In genomic region chr14:93953739-93954515, GRCh38 we compare ENCODE assay signal across 12 cellular contexts. TPM values are rescaled to one million over a fixed set of nuclear protein-coding genes. Genes with fewer than 3 reads are reported as not detected.
DNase-seq lines count a peak whose midpoint lies in the region; ATAC-seq and TF ChIP-seq lines count a peak whose summit lies in the region.
"Had no signal": no experiment of that assay in that cellular context is flagged by ENCODE, and none has a peak within 500 bp of the region (broad histone marks: within the 10 kb centered on the region; RNA-seq: fewer than 3 reads in every experiment).

No MANE protein-coding gene starts in this region.

- intact Hi-C loops in activated T-helper 1 cell treated with anti-CD3 and anti-CD28 coated beads, Interleukin-12 subunit alpha, Interleukin-12 subunit beta, Interleukin-2, Interleukin-4 antibody, amounts not matched to agents 30 ng/mL and 10 ng/mL and 1 ng/mL, durations not matched to agents 14 hours and 24 hours and 36 hours (cut with micrococcal nuclease): no loop called here

- H3K27me3 ChIP-seq in BLaER1 treated with 17β-estradiol and CSF1 and Interleukin-3, amounts not matched to agents 10 nM and 100 nM: no peaks in the 10 kb centered on the region

- no peak for ATAC-seq in naive B cell (ENCODE audit: low read depth in 2 of 2)
- ATAC-seq in GM21381 (IDR thresholded peaks at IDR 0.05; ENCODE audit: unreplicated experiment): no peak
- no peak for ATAC-seq in HG03378 (IDR thresholded peaks at IDR 0.05; ENCODE audit: unreplicated experiment)

- no peak for DNase-seq in activated T-helper 1 cell treated with anti-CD3 and anti-CD28 coated beads, Interleukin-12 subunit alpha, Interleukin-12 subunit beta, Interleukin-2, Interleukin-4 antibody, amounts not matched to agents 30 ng/mL and 10 ng/mL and 1 ng/mL, durations not matched to agents 14 hours and 24 hours and 36 hours (ENCODE audit: low spot score)
- DNase-seq in naive B cell (no peak), HPDE6-E6E7 (ENCODE audit: extremely low spot score) (no peak), NCI-H69 (lab: John Stamatoyannopoulos, UW) (no peak)
- DNase-seq: activated effector memory CD4-positive, alpha-beta T cell treated with anti-CD3 and anti-CD28 coated beads, Interleukin-2, amount 50 U/mL, for 16 hours; GM23248; islet precursor cell had no signal

- peak overlapping the region in 10 of 11 experiments; percentile 13 to 94 (median 89); a peak in 18 of 22 replicates for H3K27ac ChIP-seq in BLaER1 treated with 17β-estradiol and CSF1 and Interleukin-3, amounts not matched to agents 10 nM and 100 nM
- H3K27ac ChIP-seq: GM23248 had no signal

- H3K4me1 ChIP-seq in BLaER1 treated with 17β-estradiol and CSF1 and Interleukin-3, amounts not matched to agents 10 nM and 100 nM: peaks cover 61 to 75% (median 68%) of the 10 kb centered on the region in 10 experiments

- peak overlapping the region; percentile 76 for H3K4me3 Mint-ChIP-seq in activated T-helper 1 cell treated with anti-CD3 and anti-CD28 coated beads, Interleukin-12 subunit alpha, Interleukin-12 subunit beta, Interleukin-2, Interleukin-4 antibody, amounts not matched to agents 30 ng/mL and 10 ng/mL and 1 ng/mL, durations not matched to agents 14 hours and 24 hours and 36 hours
- peak overlapping the region in 1 of 8 donors; percentile 58 for H3K4me3 Mint-ChIP-seq in naive B cell

- peaks cover 95% of the 10 kb centered on the region for H3K4me1 Mint-ChIP-seq in activated T-helper 1 cell treated with anti-CD3 and anti-CD28 coated beads, Interleukin-12 subunit alpha, Interleukin-12 subunit beta, Interleukin-2, Interleukin-4 antibody, amounts not matched to agents 30 ng/mL and 10 ng/mL and 1 ng/mL, durations not matched to agents 14 hours and 24 hours and 36 hours (ENCODE audit: low read depth)
- peaks cover 32 to 64% (median 49%) of the 10 kb centered on the region in 3 donors for H3K4me1 Mint-ChIP-seq in naive B cell

- no peaks in the 10 kb centered on the region for H4K20me1 ChIP-seq in BLaER1 treated with 17β-estradiol and CSF1 and Interleukin-3, amounts not matched to agents 10 nM and 100 nM

- H3K36me3 ChIP-seq in BLaER1 treated with 17β-estradiol and CSF1 and Interleukin-3, amounts not matched to agents 10 nM and 100 nM: no peaks in the 10 kb centered on the region

- peak overlapping the region; percentile 76 to 98 (median 90) for H3K4me2 ChIP-seq in BLaER1 treated with 17β-estradiol and CSF1 and Interleukin-3, amounts not matched to agents 10 nM and 100 nM

- peaks cover 46% of the 10 kb centered on the region for H3K36me3 Mint-ChIP-seq in activated T-helper 1 cell treated with anti-CD3 and anti-CD28 coated beads, Interleukin-12 subunit alpha, Interleukin-12 subunit beta, Interleukin-2, Interleukin-4 antibody, amounts not matched to agents 30 ng/mL and 10 ng/mL and 1 ng/mL, durations not matched to agents 14 hours and 24 hours and 36 hours (ENCODE audit: low read depth)
- no peaks in the 10 kb centered on the region for H3K36me3 Mint-ChIP-seq in naive B cell

- H3K9me3 ChIP-seq in BLaER1 treated with 17β-estradiol and CSF1 and Interleukin-3, amounts not matched to agents 10 nM and 100 nM (replicated peaks in 1 of 11): no peaks in the 10 kb centered on the region

- no peaks in the 10 kb centered on the region for H3K27me3 Mint-ChIP-seq in activated T-helper 1 cell treated with anti-CD3 and anti-CD28 coated beads, Interleukin-12 subunit alpha, Interleukin-12 subunit beta, Interleukin-2, Interleukin-4 antibody, amounts not matched to agents 30 ng/mL and 10 ng/mL and 1 ng/mL, durations not matched to agents 14 hours and 24 hours and 36 hours (ENCODE audit: insufficient read depth)
- peaks cover 0 to 9% (median 0%) of the 10 kb centered on the region in 3 donors for H3K27me3 Mint-ChIP-seq in naive B cell

- H3K4me3 ChIP-seq in BLaER1 treated with 17β-estradiol and CSF1 and Interleukin-3, amounts not matched to agents 10 nM and 100 nM: no peak overlapping the region; a peak in 2 of 20 replicates
- peak overlapping the region; percentile 60 for H3K4me3 ChIP-seq in GM12875 (ENCODE audit: low read depth, low read length)
- H3K4me3 ChIP-seq: GM23248, K562 had no signal

- TF ChIP-seq CTCF in GM12875 (IDR thresholded peaks at IDR 0.05; ENCODE audit: borderline replicate concordance, insufficient read depth, low read depth, low read length): no peak

- H3K9ac ChIP-seq in BLaER1 treated with 17β-estradiol and CSF1 and Interleukin-3, amounts not matched to agents 10 nM and 100 nM: peak overlapping the region in 6 of 11 experiments; percentile 3 to 80 (median 30); a peak in 11 of 22 replicates
- H3K9ac ChIP-seq: GM23248 had no signal

- peak overlapping the region; percentile 100 for H3K27ac Mint-ChIP-seq in activated T-helper 1 cell treated with anti-CD3 and anti-CD28 coated beads, Interleukin-12 subunit alpha, Interleukin-12 subunit beta, Interleukin-2, Interleukin-4 antibody, amounts not matched to agents 30 ng/mL and 10 ng/mL and 1 ng/mL, durations not matched to agents 14 hours and 24 hours and 36 hours
- peak overlapping the region in 4 of 6 donors; percentile 11 to 96 (median 56) for H3K27ac Mint-ChIP-seq in naive B cell

- no peaks in the 10 kb centered on the region for H3K9me3 Mint-ChIP-seq in activated T-helper 1 cell treated with anti-CD3 and anti-CD28 coated beads, Interleukin-12 subunit alpha, Interleukin-12 subunit beta, Interleukin-2, Interleukin-4 antibody, amounts not matched to agents 30 ng/mL and 10 ng/mL and 1 ng/mL, durations not matched to agents 14 hours and 24 hours and 36 hours
- no peaks in the 10 kb centered on the region for H3K9me3 Mint-ChIP-seq in naive B cell

RNA-seq across cellular contexts. Expression of gene ASB2, which starts 22.4 kb away (rescaled TPM):
- total RNA-seq in activated T-helper 1 cell treated with anti-CD3 and anti-CD28 coated beads, Interleukin-12 subunit alpha, Interleukin-12 subunit beta, Interleukin-2, Interleukin-4 antibody, amounts not matched to agents 30 ng/mL and 10 ng/mL and 1 ng/mL, durations not matched to agents 14 hours and 24 hours and 36 hours: 21.1 and 23.4 TPM in 2 replicates
- polyA plus RNA-seq in naive B cell (ENCODE audit: low read depth in 6 of 6): under 1 TPM in 3 of 6 donors, not detected in 3; 0.18 to 0.62 (median 0.29) TPM
- total RNA-seq: GM23248, K562 had no signal
- polyA plus RNA-seq: K562 had no signal

RNA-seq across cellular contexts. Expression of gene FAM181A, which starts 26.8 kb away (rescaled TPM):
- not detected in 2 replicates for total RNA-seq in activated T-helper 1 cell treated with anti-CD3 and anti-CD28 coated beads, Interleukin-12 subunit alpha, Interleukin-12 subunit beta, Interleukin-2, Interleukin-4 antibody, amounts not matched to agents 30 ng/mL and 10 ng/mL and 1 ng/mL, durations not matched to agents 14 hours and 24 hours and 36 hours
- not detected for polyA plus RNA-seq in naive B cell (ENCODE audit: low read depth in 6 of 6)
- total RNA-seq: GM23248, K562 had no signal
- polyA plus RNA-seq: GM23248, K562 had no signal

RNA-seq across cellular contexts. Expression of gene CCDC197, which starts 43.2 kb away (rescaled TPM):
- 0.13 TPM in 1 of 2 replicates, not detected in the other for total RNA-seq in activated T-helper 1 cell treated with anti-CD3 and anti-CD28 coated beads, Interleukin-12 subunit alpha, Interleukin-12 subunit beta, Interleukin-2, Interleukin-4 antibody, amounts not matched to agents 30 ng/mL and 10 ng/mL and 1 ng/mL, durations not matched to agents 14 hours and 24 hours and 36 hours
- polyA plus RNA-seq in naive B cell (ENCODE audit: low read depth in 6 of 6): not detected
- total RNA-seq: GM23248, K562 had no signal
- polyA plus RNA-seq: GM23248, K562 had no signal
